ENCODE assay signal across 1 cellular context in genomic region chr6:13274707-13275434, GRCh38.
TF ChIP-seq lines count a peak whose summit lies in the region.

No MANE protein-coding gene starts in this region.

TF ChIP-seq in GM23338, 12 proteins besides CTCF, POLR2A, EP300 and RAD21 (continued from another document):
- TF ChIP-seq REST (IDR thresholded peaks at IDR 0.05; ENCODE audit: unreplicated experiment) = no peak
